8 cellular contexts compared by ENCODE assay signal in genomic region chr1:46667782-46668760, GRCh38. TPM values are rescaled to one million over a fixed set of nuclear protein-coding genes. Genes with fewer than 3 reads are reported as not detected.
DNase-seq lines count a peak whose midpoint lies in the region; ATAC-seq and TF ChIP-seq lines count a peak whose summit lies in the region.

ATPAF1 (minus strand) TSS chr1:46668364; CDS start chr1:46668322, 42 bp downstream.

- peaks cover 22% of the 10 kb centered on the region for H3K4me1 ChIP-seq in Karpas-422 (ENCODE audit: low read length)
- H3K4me1 ChIP-seq in SK-N-SH (ENCODE audit: control insufficient read depth in 1 of 2, insufficient read depth in 2 of 2, low read depth in 1 of 2, low read length in 1 of 2), result peaks cover 0 to 5% of the 10 kb centered on the region in 2 experiments; a peak in 2 of 4 replicates
- H3K4me1 ChIP-seq in osteoblast (ENCODE audit: insufficient read depth, low read length), result peaks cover 10% of the 10 kb centered on the region
- H3K4me1 ChIP-seq in thymus (ENCODE audit: control insufficient read depth, insufficient read depth, low read length), result peaks cover 16% of the 10 kb centered on the region

- POLR2A ChIA-PET in SK-N-SH (lab: Yijun Ruan, JAX), result interaction anchor here (0.6 to 1.4 kb wide), 3 partner anchors 44 to 51 kb away, joined by 3 to 8 read pairs (median 4); partner anchors contain the start of genes EFCAB14 and MOB3C

- H3K27me3 ChIP-seq in Karpas-422 (ENCODE audit: low read length), result no peaks in the 10 kb centered on the region
- no peaks in the 10 kb centered on the region for H3K27me3 ChIP-seq in SK-N-SH (ENCODE audit: insufficient read depth)
- no peaks in the 10 kb centered on the region for H3K27me3 ChIP-seq in osteoblast (ENCODE audit: insufficient read depth, low read length)
- H3K27me3 ChIP-seq in thymus (ENCODE audit: control insufficient read depth, insufficient read depth), result no peaks in the 10 kb centered on the region

- H3K9ac ChIP-seq in Karpas-422 (ENCODE audit: low read length) (peak within 1 kb of the TSS; percentile 92), SK-N-SH (peak within 1 kb of the TSS; percentile 76)

- TF ChIP-seq CTCF in SK-N-SH (IDR thresholded peaks at IDR 0.05) (no peak), glutamatergic neuron (IDR thresholded peaks at IDR 0.05; ENCODE audit: partially characterized antibody, unreplicated experiment) (no peak), osteoblast (IDR thresholded peaks at IDR 0.05; ENCODE audit: extremely low read depth, low read depth, low read length) (no peak)

- H3K36me3 ChIP-seq in Karpas-422 (ENCODE audit: insufficient read depth, low read length) (peaks cover 19% of the 10 kb centered on the region), SK-N-SH (replicated peaks in 1 of 2; ENCODE audit: control insufficient read depth in 1 of 2, insufficient read depth in 2 of 2, low read length in 1 of 2) (peaks cover 10 to 21% of the 10 kb centered on the region in 2 experiments), osteoblast (ENCODE audit: insufficient read depth, low read length) (peaks cover 19% of the 10 kb centered on the region), thymus (ENCODE audit: control insufficient read depth, insufficient read depth) (peaks cover 15% of the 10 kb centered on the region)

- peak; percentile 47 for DNase-seq in DMS79 (lab: John Stamatoyannopoulos, UW)
- DNase-seq in Karpas-422, result peak; percentile 94
- DNase-seq in SK-N-SH, result peak; percentile 91
- peak; percentile 69 for DNase-seq in activated naive CD4-positive, alpha-beta T cell treated with anti-CD3 and anti-CD28 coated beads, Interleukin-2, amount 50 U/mL, for 16 hours
- DNase-seq in glutamatergic neuron, result peak; percentile 74
- peak; percentile 97 for DNase-seq in osteoblast (ENCODE audit: insufficient read length, low spot score, missing footprints)

- TF ChIP-seq RAD21 in SK-N-SH (IDR thresholded peaks at IDR 0.05; ENCODE audit: low read length), result no peak

- peak within 1 kb of the TSS; percentile 77 for H3K4me3 ChIP-seq in Karpas-422 (ENCODE audit: low read length)
- H3K4me3 ChIP-seq in SK-N-SH (ENCODE audit: low read depth in 2 of 2, low read length in 1 of 2), result peak within 1 kb of the TSS; percentile 72 to 82
- peak within 1 kb of the TSS; percentile 76 for H3K4me3 ChIP-seq in osteoblast (ENCODE audit: insufficient read depth, low read length)
- peak within 1 kb of the TSS; percentile 73 for H3K4me3 ChIP-seq in thymus (ENCODE audit: low read length)

- H3K79me2 ChIP-seq in Karpas-422 (ENCODE audit: low read length) (peaks cover 39% of the 10 kb centered on the region), SK-N-SH (ENCODE audit: insufficient read depth) (peaks cover 18% of the 10 kb centered on the region; the same call in 1 of the 2 replicates), osteoblast (ENCODE audit: insufficient read depth, low read length) (peaks cover 22% of the 10 kb centered on the region)

- peaks cover 3% of the 10 kb centered on the region for H3K36me3 Mint-ChIP-seq in glutamatergic neuron (ENCODE audit: unreplicated experiment)

- H3K4me1 Mint-ChIP-seq in glutamatergic neuron (ENCODE audit: low read depth, unreplicated experiment), result peaks cover 7% of the 10 kb centered on the region

- peaks cover 2% of the 10 kb centered on the region for H3K27me3 Mint-ChIP-seq in glutamatergic neuron (ENCODE audit: unreplicated experiment)

- peak within 1 kb of the TSS; percentile 52 for H3K27ac ChIP-seq in Karpas-422 (ENCODE audit: low read length)
- peak within 1 kb of the TSS in 1 of 2 experiments; percentile 60; a peak in 1 of 4 replicates for H3K27ac ChIP-seq in SK-N-SH (ENCODE audit: low read depth in 2 of 2, low read length in 1 of 2)
- peak within 1 kb of the TSS; percentile 53 for H3K27ac ChIP-seq in osteoblast (ENCODE audit: low read depth, low read length)
- H3K27ac ChIP-seq in thymus (ENCODE audit: low read depth), result peak within 1 kb of the TSS; percentile 46

- H3K4me3 Mint-ChIP-seq in glutamatergic neuron (ENCODE audit: unreplicated experiment), result peak within 1 kb of the TSS; percentile 85

- H3K9me3 ChIP-seq in Karpas-422 (ENCODE audit: low read length) (no peaks in the 10 kb centered on the region), SK-N-SH (no peaks in the 10 kb centered on the region), osteoblast (ENCODE audit: low read depth, low read length) (no peaks in the 10 kb centered on the region), thymus (ENCODE audit: control insufficient read depth) (no peaks in the 10 kb centered on the region)

- peaks cover 5% of the 10 kb centered on the region for H3K9me3 Mint-ChIP-seq in glutamatergic neuron (ENCODE audit: unreplicated experiment)

- no peaks in the 10 kb centered on the region for H3F3A ChIP-seq in SK-N-SH (replicated peaks; ENCODE audit: insufficient read depth)

- H2AFZ ChIP-seq in Karpas-422 (ENCODE audit: low read length), result peak within 1 kb of the TSS; percentile 65
- H2AFZ ChIP-seq in SK-N-SH (ENCODE audit: low read depth), result peak within 1 kb of the TSS; percentile 94
- peak within 1 kb of the TSS; percentile 94 for H2AFZ ChIP-seq in osteoblast (ENCODE audit: low read length)

- no peak; a peak in 1 of 4 replicates for TF ChIP-seq EP300 in SK-N-SH (IDR thresholded peaks at IDR 0.05; ENCODE audit: borderline replicate concordance in 1 of 2, low read depth in 1 of 2, low read length in 1 of 2)

- WGBS in SK-N-SH (ENCODE audit: low lambda C conversion rate), result 10% methylated on average over 29 of the region's 96 CpGs
- WGBS in thymus, result 2% methylated on average over 96 of the region's 96 CpGs

- peak within 1 kb of the TSS; percentile 13 for H3K27ac Mint-ChIP-seq in glutamatergic neuron (ENCODE audit: unreplicated experiment)

- CTCF ChIA-PET in SK-N-SH (lab: Yijun Ruan, JAX), result interaction anchor here (0.7 to 2.5 kb wide), 8 partner anchors 9 to 226 kb away, joined by 3 to 7 read pairs (median 4); no protein-coding TSS in a partner anchor

- H3K4me2 ChIP-seq in Karpas-422 (ENCODE audit: low read depth, low read length, poor library complexity, severe bottlenecking) (peak within 1 kb of the TSS; percentile 93), SK-N-SH (peak within 1 kb of the TSS; percentile 88), osteoblast (ENCODE audit: insufficient read depth, low read length) (peak within 1 kb of the TSS; percentile 90)

- no peaks in the 10 kb centered on the region for H4K20me1 ChIP-seq in Karpas-422 (ENCODE audit: insufficient read depth, low read depth, low read length)
- no peaks in the 10 kb centered on the region for H4K20me1 ChIP-seq in SK-N-SH (ENCODE audit: insufficient read depth)
- peaks cover 8% of the 10 kb centered on the region for H4K20me1 ChIP-seq in osteoblast (ENCODE audit: insufficient read depth, low read length)

- H3K9me2 ChIP-seq in Karpas-422 (replicated peaks; ENCODE audit: insufficient read depth, low read length) (no peaks in the 10 kb centered on the region), SK-N-SH (no peaks in the 10 kb centered on the region)

- peak; percentile 75 for ATAC-seq in GM21723 (IDR thresholded peaks at IDR 0.05; ENCODE audit: unreplicated experiment)

TF ChIP-seq in SK-N-SH, 30 proteins besides CTCF, POLR2A, EP300 and RAD21 (continues in another document):
- TF ChIP-seq TAF1 (IDR thresholded peaks at IDR 0.05; ENCODE audit: borderline replicate concordance, low read depth, low read length) (peak; percentile 50; the same call in 1 of the 2 replicates), MAX (IDR thresholded peaks at IDR 0.05; ENCODE audit: low read depth) (0 out of 2 replicates have a peak, but pooled peaks have one; percentile 26), RCOR1 (IDR thresholded peaks at IDR 0.05; ENCODE audit: low read length) (no peak), NRF1 (IDR thresholded peaks at IDR 0.05; ENCODE audit: low read depth, low read length) (peak; percentile 63), EZH2phosphoT487 (IDR thresholded peaks at IDR 0.05; ENCODE audit: borderline replicate concordance, low read depth) (no peak), REST (IDR thresholded peaks at IDR 0.05; ENCODE audit: low read depth, low read length) (no peak), TEAD4 (IDR thresholded peaks at IDR 0.05; ENCODE audit: borderline replicate concordance, insufficient read depth) (no peak), MEF2A (IDR thresholded peaks at IDR 0.05; ENCODE audit: borderline replicate concordance, low read depth) (no peak), GABPA (IDR thresholded peaks at IDR 0.05; ENCODE audit: low read depth) (peak; percentile 40; the same call in 1 of the 2 replicates), CHD2 (IDR thresholded peaks at IDR 0.05; ENCODE audit: low read length, partially characterized antibody) (peak; percentile 84)

RNA-seq across cellular contexts. Expression of gene ATPAF1, which starts in this region (rescaled TPM):
- total RNA-seq in Karpas-422 (2014; rRNA removed; shearing (Covaris generic); ENCODE audit: low replicate concordance), result 77.6 and 81.2 TPM in 2 replicates
- polyA plus RNA-seq in SK-N-SH (2012; rRNA removed) (39.9 and 51.0 TPM in 2 replicates), thymus (34.6 TPM)
- polyA plus RNA-seq in SK-N-SH (2012; cell fraction: cytosol; rRNA removed), result 55.6 and 57.4 TPM in 2 replicates
- 19.7 and 32.5 TPM in 2 replicates for polyA plus RNA-seq in SK-N-SH (2012; cell fraction: nucleus; rRNA removed)
- total RNA-seq in glutamatergic neuron (ENCODE audit: unreplicated experiment) (37.8 TPM), osteoblast (53.6 and 57.8 TPM in 2 replicates)

Comparison
In these comparisons a context has a peak if more than half of its experiments do, and no peak if none do; other contexts are left out.
1. DNase-seq: peak in every context shown above with its lines; median percentile 97 in osteoblast; 94 in Karpas-422; 91 in SK-N-SH; 74 in glutamatergic neuron; 69 in activated naive CD4-positive, alpha-beta T cell treated with anti-CD3 and anti-CD28 coated beads, Interleukin-2, amount 50 U/mL, for 16 hours; 47 in DMS79.